Comparison of ENCODE assay signal across 8 cellular contexts in genomic region chr15:89400121-89400996, GRCh38.
DNase-seq lines count a peak whose midpoint lies in the region; ATAC-seq and TF ChIP-seq lines count a peak whose summit lies in the region.

No MANE protein-coding gene starts in this region.

- H3K27ac ChIP-seq in heart right ventricle (no peak overlapping the region), Karpas-422 (ENCODE audit: low read length) (peak overlapping the region; percentile 98), body of pancreas (no peak overlapping the region)

- intact Hi-C loops in heart right ventricle (cut with DNase I), result loop anchor here in 1 of 10 donors (5.0 kb wide), 1 partner anchor 33 kb away; no protein-coding TSS in a partner anchor
- intact Hi-C loops in Right ventricle myocardium superior (cut with DNase I), result no loop called here
- intact Hi-C loops in body of pancreas (cut with DNase I), result no loop called here

- H3K79me2 ChIP-seq in Karpas-422 (ENCODE audit: low read length), result no peaks in the 10 kb centered on the region

- no peak overlapping the region for H3K27ac Mint-ChIP-seq in stimulated activated naive B cell treated with anti-CD40 and anti-IgM and Interleukin-4, amounts not matched to agents 10 μg/mL and 1 μg/mL and 100 μg/mL, for 72 hours

- peak overlapping the region; percentile 65 to 81 for H3K4me3 Mint-ChIP-seq in stimulated activated naive B cell treated with anti-CD40 and anti-IgM and Interleukin-4, amounts not matched to agents 10 μg/mL and 1 μg/mL and 100 μg/mL, for 72 hours

- H3K4me2 ChIP-seq in Karpas-422 (ENCODE audit: low read depth, low read length, poor library complexity, severe bottlenecking), result peak overlapping the region; percentile 87

- ATAC-seq in heart right ventricle (peak in 2 of 8 donors; percentile 19 to 21), Right ventricle myocardium superior (ENCODE audit: poor library complexity) (no peak), body of pancreas (peak; percentile 21), GM21515 (IDR thresholded peaks at IDR 0.05; ENCODE audit: unreplicated experiment) (no peak)
- ATAC-seq in stimulated activated naive B cell treated with anti-CD40 and anti-IgM and Interleukin-4, amounts not matched to agents 10 μg/mL and 1 μg/mL and 100 μg/mL, for 72 hours (replicated peaks), result peak in 1 of 2 donors; percentile 11

- H3K36me3 ChIP-seq in heart right ventricle (no peaks in the 10 kb centered on the region), Karpas-422 (ENCODE audit: insufficient read depth, low read length) (no peaks in the 10 kb centered on the region), body of pancreas (replicated peaks in 1 of 2; ENCODE audit: insufficient read depth in 1 of 2, low read depth in 2 of 2) (no peaks in the 10 kb centered on the region)

- H3K4me1 ChIP-seq in heart right ventricle (peaks cover 5 to 40% (median 15%) of the 10 kb centered on the region in 9 donors), Karpas-422 (ENCODE audit: low read length) (peaks cover 87% of the 10 kb centered on the region), body of pancreas (peaks cover 14% of the 10 kb centered on the region)

- H3K9ac ChIP-seq in Karpas-422 (ENCODE audit: low read length), result peak overlapping the region; percentile 68

- no peaks in the 10 kb centered on the region for H3K9me3 Mint-ChIP-seq in stimulated activated naive B cell treated with anti-CD40 and anti-IgM and Interleukin-4, amounts not matched to agents 10 μg/mL and 1 μg/mL and 100 μg/mL, for 72 hours

- DNase-seq in heart right ventricle, result no peak
- DNase-seq in Right ventricle myocardium superior, result no peak
- no peak for DNase-seq in Karpas-422
- no peak for DNase-seq in body of pancreas
- no peak for DNase-seq in stimulated activated naive B cell treated with anti-CD40 and anti-IgM and Interleukin-4, amounts not matched to agents 10 μg/mL and 1 μg/mL and 100 μg/mL, for 72 hours
- DNase-seq in NCI-H2107 (lab: John Stamatoyannopoulos, UW), result no peak
- DNase-seq in COLO829 (ENCODE audit: low spot score), result no peak

- H3K36me3 Mint-ChIP-seq in stimulated activated naive B cell treated with anti-CD40 and anti-IgM and Interleukin-4, amounts not matched to agents 10 μg/mL and 1 μg/mL and 100 μg/mL, for 72 hours, result no peaks in the 10 kb centered on the region

- H4K20me1 ChIP-seq in Karpas-422 (ENCODE audit: insufficient read depth, low read depth, low read length), result no peaks in the 10 kb centered on the region

- H3K27me3 Mint-ChIP-seq in stimulated activated naive B cell treated with anti-CD40 and anti-IgM and Interleukin-4, amounts not matched to agents 10 μg/mL and 1 μg/mL and 100 μg/mL, for 72 hours, result peaks cover 82% of the 10 kb centered on the region in 2 donors

- no peaks in the 10 kb centered on the region for H3K9me2 ChIP-seq in Karpas-422 (replicated peaks; ENCODE audit: insufficient read depth, low read length)

- H3K9me3 ChIP-seq in heart right ventricle (no peaks in the 10 kb centered on the region), Karpas-422 (ENCODE audit: low read length) (no peaks in the 10 kb centered on the region), body of pancreas (no peaks in the 10 kb centered on the region)

- TF ChIP-seq POLR2A in body of pancreas (IDR thresholded peaks at IDR 0.05), result no peak

- H3K27me3 ChIP-seq in heart right ventricle, result peaks cover 28 to 100% (median 99%) of the 10 kb centered on the region in 7 donors
- no peaks in the 10 kb centered on the region for H3K27me3 ChIP-seq in Karpas-422 (ENCODE audit: low read length)
- peaks cover 0 to 32% of the 10 kb centered on the region in 2 donors for H3K27me3 ChIP-seq in body of pancreas

- no peak overlapping the region for H2AFZ ChIP-seq in Karpas-422 (ENCODE audit: low read length)

- 4% methylated on average over 45 to 58 of the region's 58 CpGs for WGBS in heart right ventricle, 2 donors
- 16 to 39% methylated on average over 8 to 45 of the region's 58 CpGs for WGBS in body of pancreas, 2 donors

- no peak for TF ChIP-seq CTCF in heart right ventricle (IDR thresholded peaks at IDR 0.05)
- no peak for TF ChIP-seq CTCF in body of pancreas (IDR thresholded peaks at IDR 0.05)

- H3K4me3 ChIP-seq in heart right ventricle (peak overlapping the region; percentile 7 to 52 (median 38)), Karpas-422 (ENCODE audit: low read length) (peak overlapping the region; percentile 56; the same call in 1 of the 2 replicates), body of pancreas (no peak overlapping the region)

- peaks cover 14 to 21% of the 10 kb centered on the region in 2 donors for H3K4me1 Mint-ChIP-seq in stimulated activated naive B cell treated with anti-CD40 and anti-IgM and Interleukin-4, amounts not matched to agents 10 μg/mL and 1 μg/mL and 100 μg/mL, for 72 hours

Comparison
In these comparisons a context has a peak if more than half of its experiments do, and no peak if none do; other contexts are left out.
1. H3K4me3 ChIP-seq: peak in heart right ventricle (10 of 10) and Karpas-422 (single experiment); none in body of pancreas (0 of 2).